ENCODE assay signal across 12 cellular contexts in the genomic region with DNA sequence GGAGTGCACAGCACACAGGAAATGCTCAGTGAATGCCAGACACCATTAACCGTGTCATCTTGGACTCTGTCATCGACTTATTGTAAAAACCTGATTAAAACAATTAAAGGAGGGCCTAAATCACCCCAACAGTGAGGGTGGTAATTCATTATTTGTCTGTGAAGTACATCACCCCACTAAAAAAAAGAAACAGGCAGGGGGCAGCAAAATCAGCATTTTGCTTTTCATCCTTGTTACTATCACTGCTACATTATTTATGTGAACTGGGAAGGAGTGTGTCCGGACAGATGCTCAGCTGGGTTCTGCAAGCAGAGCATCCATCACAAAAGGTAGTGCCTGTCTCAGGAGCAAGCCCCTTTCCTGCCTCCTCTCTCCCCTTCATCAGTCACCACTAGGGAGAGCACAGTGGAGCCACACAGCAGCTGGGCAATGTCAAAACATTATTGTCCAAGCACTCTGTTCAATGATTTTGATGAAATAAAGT.
A peak's percentile ranks its signal among the peaks of the same experiment; 100 is the strongest.
DNase-seq lines count a peak whose midpoint lies in the region; ATAC-seq, FAIRE-seq and TF ChIP-seq lines count a peak whose summit lies in the region.
"Had no signal": no experiment of that assay in that cellular context is flagged by ENCODE, and none has a peak within 500 bp of the region (broad histone marks: within the 10 kb centered on the region; RNA-seq: fewer than 3 reads in every experiment).

No MANE protein-coding gene starts in this region.

- H3K79me1 ChIP-seq in mesenchymal stem cell (replicated peaks; ENCODE audit: low read length, poor library complexity, severe bottlenecking) = peaks cover 26% of the 10 kb centered on the region

- peak overlapping the region; percentile 90 to 94 for H2BK12ac ChIP-seq in mesenchymal stem cell (ENCODE audit: low read length in 2 of 2)

- H2BK120ac ChIP-seq in mesenchymal stem cell (ENCODE audit: low read depth, low read length) = no peak overlapping the region

- FAIRE-seq in D721Med (lab: Jason Lieb, UNC) = no peak

- TF ChIP-seq CTCF in D721Med (IDR thresholded peaks at IDR 0.05; ENCODE audit: insufficient read depth, missing control alignments) (peak; percentile 11), HCT116 (IDR thresholded peaks at IDR 0.05 in 2 of 3, conservative IDR thresholded peaks at IDR 0.05 in 1 of 3; ENCODE audit: borderline replicate concordance in 1 of 3, insufficient read depth in 1 of 3, low read depth in 2 of 3, low read length in 2 of 3) (peak; percentile 16 to 28 (median 18); a peak in 4 of 6 replicates), astrocyte of the spinal cord (IDR thresholded peaks at IDR 0.05; ENCODE audit: low read depth, low read length) (peak; percentile 39), ovary (IDR thresholded peaks at IDR 0.05) (peak in 1 of 3 donors; percentile 15), GM10266 (IDR thresholded peaks at IDR 0.05; ENCODE audit: control insufficient read depth, insufficient read depth, low read depth, missing control alignments) (no peak)

- H3K9ac ChIP-seq in HCT116 (ENCODE audit: low read length) (no peak overlapping the region), mesenchymal stem cell (ENCODE audit: low read length) (no peak overlapping the region)

- H2AFZ ChIP-seq in HCT116 (ENCODE audit: low read depth, low read length, poor library complexity, severe bottlenecking) = no peak overlapping the region
- H2AFZ ChIP-seq in mesenchymal stem cell (ENCODE audit: low read depth, low read length) = no peak overlapping the region

- no peak for TF ChIP-seq EP300 in ovary (IDR thresholded peaks at IDR 0.05)

- BruUV-seq in HCT116 (replicated peaks; lab: Mats Ljungman, UMichigan) = no TSS peak

- TF ChIP-seq POLR2A in HCT116 (IDR thresholded peaks at IDR 0.05; ENCODE audit: borderline replicate concordance, extremely low read depth, insufficient read depth, insufficient read length) = no peak
- TF ChIP-seq POLR2A in ovary (IDR thresholded peaks at IDR 0.05) = no peak

- H3K14ac ChIP-seq in mesenchymal stem cell (ENCODE audit: low read length in 2 of 2) = peak overlapping the region in 1 of 2 experiments; percentile 82

- H3K27me3 ChIP-seq in HCT116 (ENCODE audit: insufficient read depth, low read length) = no peaks in the 10 kb centered on the region
- H3K27me3 ChIP-seq in mesenchymal stem cell (ENCODE audit: control insufficient read depth in 1 of 2, insufficient read depth in 1 of 2, low read length in 2 of 2) = no peaks in the 10 kb centered on the region
- H3K27me3 ChIP-seq in ovary = no peaks in the 10 kb centered on the region
- H3K27me3 ChIP-seq: Peyer's patch had no signal

- no peak overlapping the region for H2BK5ac ChIP-seq in mesenchymal stem cell (ENCODE audit: low read depth, low read length, poor library complexity, severe bottlenecking)

- H3K79me2 ChIP-seq in HCT116 (ENCODE audit: insufficient read depth, low read length) = peaks cover 10% of the 10 kb centered on the region; the same call in 1 of the 2 replicates

- TF ChIP-seq RAD21 in HCT116 (IDR thresholded peaks at IDR 0.05; ENCODE audit: low read depth) = peak; percentile 21; the same call in 1 of the 2 replicates

- H4K20me1 ChIP-seq in HCT116 (ENCODE audit: insufficient read depth) = no peaks in the 10 kb centered on the region; the same call in 1 of the 2 replicates

- POLR2A ChIA-PET in HCT116 (lab: Charles Lee) = no interaction called here

- RAD21 ChIA-PET in HCT116 (lab: Charles Lee; ENCODE audit: low non-redundant PET in 1 of 2, low total read pairs in 2 of 2, uncharacterized antibody in 2 of 2, unreplicated experiment in 2 of 2) = interaction anchor here (0.6 to 0.8 kb wide), 2 partner anchors 130 to 163 kb away, joined by 3 to 5 read pairs; no protein-coding TSS in a partner anchor

- 49% methylated on average over 3 of the region's 3 CpGs for WGBS in mesenchymal stem cell
- WGBS in ovary, 3 donors = 43 to 52% (median 43%) methylated on average over 3 of the region's 3 CpGs

- H3K27ac ChIP-seq in HCT116 (ENCODE audit: low read depth, low read length) (no peak overlapping the region), mesenchymal stem cell (ENCODE audit: low read length, poor library complexity, severe bottlenecking) (no peak overlapping the region), ovary (no peak overlapping the region)
- H3K27ac ChIP-seq: Peyer's patch had no signal

- H3K23ac ChIP-seq in mesenchymal stem cell (ENCODE audit: low read length in 2 of 2) = no peak overlapping the region

- peak overlapping the region; percentile 22 to 84 for H3K18ac ChIP-seq in mesenchymal stem cell (ENCODE audit: low read depth in 1 of 2, low read length in 2 of 2)

- no peaks in the 10 kb centered on the region for H3K9me3 ChIP-seq in HCT116 (ENCODE audit: control insufficient read depth in 1 of 2, insufficient read depth in 1 of 2, low read depth in 1 of 2, low read length in 2 of 2)
- H3K9me3 ChIP-seq in mesenchymal stem cell (ENCODE audit: control insufficient read depth, low read length) = no peaks in the 10 kb centered on the region
- no peaks in the 10 kb centered on the region for H3K9me3 ChIP-seq in ovary
- H3K9me3 ChIP-seq: Peyer's patch had no signal

- H4K91ac ChIP-seq in mesenchymal stem cell (ENCODE audit: low read length) = no peak overlapping the region

- intact Hi-C loops in HCT116 (cut with micrococcal nuclease) (loop anchor here (10.0 kb wide), 1 partner anchor 744 kb away; no protein-coding TSS in a partner anchor), ovary (cut with DNase I) (no loop called here)

- DNase-seq in D721Med (ENCODE audit: insufficient read length, low spot score) = no peak
- DNase-seq in HCT116 (ENCODE audit: low read depth, low spot score) = no peak
- DNase-seq in astrocyte of the spinal cord (ENCODE audit: low read depth, low spot score) = no peak
- no peak for DNase-seq in mesenchymal stem cell
- DNase-seq in ovary = no peak
- no peak for DNase-seq in NCI-H774 (lab: John Stamatoyannopoulos, UW)
- DNase-seq in GM10266 (ENCODE audit: extremely low spot score) = no peak
- DNase-seq: activated CD4-positive, alpha-beta T cell treated with anti-CD3 and anti-CD28 coated beads for 1 hour; effector CD4-positive, alpha-beta T cell; islet precursor cell; Peyer's patch had no signal

- H2AK5ac ChIP-seq in mesenchymal stem cell (ENCODE audit: low read length, severe bottlenecking) = no peak overlapping the region

- no peak overlapping the region for H3K4me2 ChIP-seq in HCT116 (ENCODE audit: low read length)
- H3K4me2 ChIP-seq in mesenchymal stem cell (ENCODE audit: low read length, poor library complexity, severe bottlenecking) = no peak overlapping the region

- H3K9me2 ChIP-seq in HCT116 (ENCODE audit: insufficient read depth) = no peaks in the 10 kb centered on the region

- H4K8ac ChIP-seq in mesenchymal stem cell (ENCODE audit: low read length) = peak overlapping the region; percentile 90

- CTCF ChIA-PET in HCT116 (lab: Charles Lee) = interaction anchor here (1.5 kb wide), 1 partner anchor 9 kb away, joined by 6 read pairs; no protein-coding TSS in a partner anchor

- peaks cover 0 to 6% of the 10 kb centered on the region in 2 experiments; a peak in 1 of 4 replicates for H3K4me1 ChIP-seq in HCT116 (ENCODE audit: control insufficient read depth in 1 of 2, insufficient read depth in 2 of 2, low read length in 2 of 2)
- peaks cover 2% of the 10 kb centered on the region for H3K4me1 ChIP-seq in mesenchymal stem cell (ENCODE audit: control insufficient read depth, insufficient read depth, low read depth, low read length)
- peaks cover 3% of the 10 kb centered on the region for H3K4me1 ChIP-seq in ovary (ENCODE audit: insufficient read depth)
- H3K4me1 ChIP-seq: Peyer's patch had no signal

- H3K4me3 ChIP-seq in HCT116 (replicated peaks in 1 of 2; ENCODE audit: low read depth in 1 of 2, low read length in 2 of 2) (no peak overlapping the region), astrocyte of the spinal cord (ENCODE audit: low read depth, low read length) (no peak overlapping the region), mesenchymal stem cell (ENCODE audit: insufficient read depth in 1 of 2, low read depth in 1 of 2, low read length in 2 of 2) (no peak overlapping the region), ovary (no peak overlapping the region)
- H3K4me3 ChIP-seq: Peyer's patch had no signal

- in situ Hi-C loops in astrocyte of the spinal cord (cut with HindIII; ENCODE audit: low sequenced_read_pairs) = no loop called here

- no peak overlapping the region for H3K4ac ChIP-seq in mesenchymal stem cell (ENCODE audit: low read depth in 1 of 2, low read length in 2 of 2)

- H3K36me3 ChIP-seq in HCT116 (ENCODE audit: control insufficient read depth in 1 of 2, insufficient read depth in 2 of 2, low read length in 2 of 2) = no peaks in the 10 kb centered on the region
- no peaks in the 10 kb centered on the region for H3K36me3 ChIP-seq in mesenchymal stem cell (ENCODE audit: control insufficient read depth in 1 of 2, insufficient read depth in 2 of 2, low read depth in 1 of 2, low read length in 2 of 2)
- H3K36me3 ChIP-seq in ovary = no peaks in the 10 kb centered on the region
- H3K36me3 ChIP-seq: Peyer's patch had no signal

- ATAC-seq in HCT116 = 0 out of 2 replicates have a peak, but pooled peaks have one; percentile 42
- ATAC-seq in GM21423 (IDR thresholded peaks at IDR 0.05; ENCODE audit: unreplicated experiment) = no peak

- H2BK15ac ChIP-seq in mesenchymal stem cell (ENCODE audit: low read depth, poor library complexity, severe bottlenecking) = no peak overlapping the region

TF ChIP-seq in HCT116, 20 proteins besides CTCF, POLR2A, EP300 and RAD21 (continues in another document):
- no peak for TF ChIP-seq EZH2phosphoT487 (IDR thresholded peaks at IDR 0.05; ENCODE audit: borderline replicate concordance)
- TF ChIP-seq ZFX (IDR thresholded peaks at IDR 0.05) = no peak
- TF ChIP-seq SRF (IDR thresholded peaks at IDR 0.05; ENCODE audit: low read depth) = no peak
- TF ChIP-seq JUND (IDR thresholded peaks at IDR 0.05) = no peak
- no peak for TF ChIP-seq MAX (IDR thresholded peaks at IDR 0.05)
- no peak for TF ChIP-seq FOSL1 (IDR thresholded peaks at IDR 0.05; ENCODE audit: low read depth)
- TF ChIP-seq SIN3A (IDR thresholded peaks at IDR 0.05; ENCODE audit: low read depth) = no peak
- no peak for TF ChIP-seq YY1 (IDR thresholded peaks at IDR 0.05; ENCODE audit: extremely low read depth, insufficient replicate concordance, low read depth, low read length)
- TF ChIP-seq ZNF274 (IDR thresholded peaks at IDR 0.05; ENCODE audit: low read depth, low read length) = no peak
- no peak for TF ChIP-seq EZH2 (IDR thresholded peaks at IDR 0.05)
- TF ChIP-seq EGR1 (IDR thresholded peaks at IDR 0.05; ENCODE audit: low read depth) = no peak
- TF ChIP-seq CBX3 (IDR thresholded peaks at IDR 0.05; ENCODE audit: low read depth) = no peak
